Comparison of ENCODE assay signal across 25 cellular contexts in the genomic region with DNA sequence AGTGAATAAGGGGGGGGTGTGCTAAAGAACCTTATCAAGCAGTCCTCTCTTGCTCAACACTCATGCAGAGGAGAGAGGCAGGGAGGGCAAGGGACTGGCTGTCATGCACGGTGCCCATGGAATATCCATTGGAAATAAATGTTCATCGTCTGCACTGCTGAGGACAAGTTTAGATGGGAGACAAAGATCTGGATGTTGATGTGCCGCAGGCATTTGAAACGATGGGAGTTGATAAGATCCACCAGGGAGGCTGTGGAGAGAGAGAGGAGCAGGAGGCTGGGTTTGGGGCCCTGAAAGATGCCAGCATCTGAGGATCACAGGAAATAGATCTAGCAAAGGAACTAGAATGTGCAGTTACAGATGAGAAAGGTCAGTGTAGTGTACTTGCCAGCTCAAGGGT.
"Had no signal": no experiment of that assay in that cellular context is flagged by ENCODE, and none has a peak within 500 bp of the region (broad histone marks: within the 10 kb centered on the region; RNA-seq: fewer than 3 reads in every experiment).

No MANE protein-coding gene starts in this region.

- H3K9me3 Mint-ChIP-seq: activated CD4-positive, alpha-beta memory T cell treated with anti-CD3 and anti-CD28 coated beads, Interleukin-2, amount 10 ng/mL, durations not matched to agents 7 days and 5 days; activated CD4-positive, alpha-beta T cell treated with anti-CD3 and anti-CD28 coated beads, Interleukin-2, amount 10 ng/mL, durations not matched to agents 7 days and 5 days; activated T-cell treated with anti-CD3 and anti-CD28 coated beads, Interleukin-2, amount 50 U/mL, for 72 hours; central memory CD8-positive, alpha-beta T cell; effector memory CD8-positive, alpha-beta T cell had no signal

- H3K27ac Mint-ChIP-seq: activated CD4-positive, alpha-beta memory T cell treated with anti-CD3 and anti-CD28 coated beads, Interleukin-2, amount 10 ng/mL, durations not matched to agents 7 days and 5 days; activated CD4-positive, alpha-beta T cell treated with anti-CD3 and anti-CD28 coated beads for 36 hours; activated CD4-positive, alpha-beta T cell treated with anti-CD3 and anti-CD28 coated beads, Interleukin-2, amount 10 ng/mL, durations not matched to agents 7 days and 5 days; activated naive CD8-positive, alpha-beta T cell; activated T-cell treated with anti-CD3 and anti-CD28 coated beads, Interleukin-2, amount 50 U/mL, for 24 hours had no signal

- H3K27me3 Mint-ChIP-seq: activated CD4-positive, alpha-beta memory T cell treated with anti-CD3 and anti-CD28 coated beads, Interleukin-2, amount 10 ng/mL, durations not matched to agents 7 days and 5 days; activated CD4-positive, alpha-beta T cell treated with anti-CD3 and anti-CD28 coated beads for 36 hours; activated CD4-positive, alpha-beta T cell treated with anti-CD3 and anti-CD28 coated beads, Interleukin-2, amount 10 ng/mL, durations not matched to agents 7 days and 5 days; activated naive CD8-positive, alpha-beta T cell; activated T-cell treated with anti-CD3 and anti-CD28 coated beads, Interleukin-2, amount 50 U/mL, for 24 hours; central memory CD8-positive, alpha-beta T cell; effector memory CD8-positive, alpha-beta T cell had no signal

- H3K4me3 ChIP-seq: coronary artery, esophagus squamous epithelium, gastroesophageal sphincter, heart right ventricle had no signal

- DNase-seq: activated CD4-positive, alpha-beta memory T cell treated with anti-CD3 and anti-CD28 coated beads, Interleukin-2, amount 10 ng/mL, durations not matched to agents 7 days and 5 days; activated CD4-positive, alpha-beta T cell treated with anti-CD3 and anti-CD28 coated beads for 36 hours; activated CD4-positive, alpha-beta T cell treated with anti-CD3 and anti-CD28 coated beads, Interleukin-2, amount 10 ng/mL, durations not matched to agents 7 days and 5 days; activated CD4-positive, alpha-beta T cell treated with anti-CD3 and anti-CD28 coated beads, Interleukin-2, amount 50 U/mL, for 4 hours; activated CD4-positive, CD25-positive, alpha-beta regulatory T cell; activated CD4-positive, CD25-positive, alpha-beta regulatory T cell treated with anti-CD3 and anti-CD28 coated beads, Interleukin-2, amount 50 U/mL, for 72 hours; activated CD8-positive, alpha-beta memory T cell treated with anti-CD3 and anti-CD28 coated beads, Interleukin-2, amount 50 U/mL, for 48 hours; activated gamma-delta T cell treated with Interleukin-2 at 50 U/mL for 16 hours; activated naive CD4-positive, alpha-beta T cell treated with anti-CD3 and anti-CD28 coated beads, Interleukin-2, amount 50 U/mL, for 16 hours; activated naive CD4-positive, alpha-beta T cell treated with Interleukin-2 at 50 U/mL for 16 hours; activated T-cell treated with anti-CD3 and anti-CD28 coated beads for 4 hours; activated T-cell treated with anti-CD3 and anti-CD28 coated beads, Interleukin-2, amount 50 U/mL, for 24 hours; activated T-cell treated with anti-CD3 and anti-CD28 coated beads, Interleukin-2, amount 50 U/mL, for 72 hours; brain microvascular endothelial cell; dermis blood vessel endothelial cell; effector CD4-positive, alpha-beta T cell; effector memory CD8-positive, alpha-beta T cell; esophagus squamous epithelium; foreskin melanocyte; heart right ventricle; T-helper 2 cell had no signal

- ATAC-seq: activated CD4-positive, alpha-beta T cell treated with anti-CD3 and anti-CD28 coated beads for 36 hours; activated T-cell treated with anti-CD3 and anti-CD28 coated beads, Interleukin-2, amount 50 U/mL, for 72 hours; effector memory CD8-positive, alpha-beta T cell; gastroesophageal sphincter had no signal

- H3K4me3 Mint-ChIP-seq: activated CD4-positive, alpha-beta memory T cell treated with anti-CD3 and anti-CD28 coated beads, Interleukin-2, amount 10 ng/mL, durations not matched to agents 7 days and 5 days; activated CD4-positive, alpha-beta T cell treated with anti-CD3 and anti-CD28 coated beads for 36 hours; activated CD4-positive, alpha-beta T cell treated with anti-CD3 and anti-CD28 coated beads, Interleukin-2, amount 10 ng/mL, durations not matched to agents 7 days and 5 days; activated naive CD8-positive, alpha-beta T cell; activated T-cell treated with anti-CD3 and anti-CD28 coated beads, Interleukin-2, amount 50 U/mL, for 24 hours; activated T-cell treated with anti-CD3 and anti-CD28 coated beads, Interleukin-2, amount 50 U/mL, for 72 hours; central memory CD8-positive, alpha-beta T cell; effector memory CD8-positive, alpha-beta T cell had no signal

- H3K4me1 Mint-ChIP-seq: activated CD4-positive, alpha-beta T cell treated with anti-CD3 and anti-CD28 coated beads for 36 hours had no signal
